Comparison of ENCODE assay signal across 2 cellular contexts in the genomic region with DNA sequence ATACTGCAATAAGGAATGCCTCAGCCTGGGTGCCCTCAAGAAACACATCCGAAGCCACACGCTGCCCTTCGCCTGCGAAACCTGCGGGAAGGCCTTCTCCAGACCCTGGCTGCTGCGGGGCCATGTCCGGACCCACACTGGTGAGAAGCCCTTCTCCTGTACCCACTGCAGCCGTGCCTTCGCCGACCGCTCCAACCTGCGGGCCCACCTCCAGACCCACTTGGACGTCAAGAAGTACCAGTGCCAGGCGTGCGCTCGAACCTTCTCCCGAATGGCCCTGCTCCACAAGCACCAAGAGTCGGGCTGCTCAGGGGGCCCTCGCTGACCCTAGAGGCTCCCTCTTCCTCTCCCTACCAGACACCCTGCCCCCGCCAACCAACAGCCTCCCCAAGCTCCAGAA.
TF ChIP-seq lines count a peak whose summit lies in the region.

No MANE protein-coding gene starts in this region.

TF ChIP-seq in H1, 55 proteins besides CTCF, POLR2A, EP300 and RAD21 (continued from another document):
- TF ChIP-seq, protein P1, sequence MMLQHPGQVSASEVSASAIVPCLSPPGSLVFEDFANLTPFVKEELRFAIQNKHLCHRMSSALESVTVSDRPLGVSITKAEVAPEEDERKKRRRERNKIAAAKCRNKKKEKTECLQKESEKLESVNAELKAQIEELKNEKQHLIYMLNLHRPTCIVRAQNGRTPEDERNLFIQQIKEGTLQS (IDR thresholded peaks at IDR 0.05; ENCODE audit: insufficient read depth, low read depth, low read length): no peak
- TF ChIP-seq RFX5 (IDR thresholded peaks at IDR 0.05; ENCODE audit: borderline replicate concordance, low read depth, low read length) (no peak), BRCA1 (IDR thresholded peaks at IDR 0.05; ENCODE audit: low read depth, low read length) (no peak), GABPA (IDR thresholded peaks at IDR 0.05; ENCODE audit: borderline replicate concordance, insufficient read depth, low read length) (no peak), SRF (IDR thresholded peaks at IDR 0.05; ENCODE audit: low read depth, low read length) (no peak), BACH1 (IDR thresholded peaks at IDR 0.05; ENCODE audit: low read length) (no peak), RXRA (IDR thresholded peaks at IDR 0.05; ENCODE audit: insufficient read depth, low read depth, low read length) (no peak), BCL11A (IDR thresholded peaks at IDR 0.05; ENCODE audit: low read depth in 2 of 2, low read length in 2 of 2) (no peak), GTF2F1 (IDR thresholded peaks at IDR 0.05; ENCODE audit: borderline replicate concordance, low read depth, low read length) (no peak), POU5F1 (IDR thresholded peaks at IDR 0.05; ENCODE audit: low read depth, low read length) (no peak), HDAC2 (IDR thresholded peaks at IDR 0.05; ENCODE audit: borderline replicate concordance in 1 of 2, low read depth in 2 of 2, low read length in 2 of 2) (no peak), POLR2AphosphoS5 (IDR thresholded peaks at IDR 0.05; ENCODE audit: low read depth, low read length) (no peak), USF2 (IDR thresholded peaks at IDR 0.05; ENCODE audit: low read length) (no peak), CHD7 (IDR thresholded peaks at IDR 0.05; ENCODE audit: insufficient replicate concordance, low read length) (no peak), CHD2 (IDR thresholded peaks at IDR 0.05; ENCODE audit: low read length) (no peak)
TF ChIP-seq in H1: peak in this region for 0.

TF ChIP-seq in WTC11, 78 proteins besides CTCF, POLR2A, EP300 and RAD21 (continued from another document):
- no peak for TF ChIP-seq USF2 (CRISPR knock-in tag; IDR thresholded peaks at IDR 0.05)
- TF ChIP-seq ZNF138 (CRISPR knock-in tag; conservative IDR thresholded peaks at IDR 0.05): no peak
- no peak for TF ChIP-seq RORB (CRISPR knock-in tag; IDR thresholded peaks at IDR 0.05)
- TF ChIP-seq ELF4 (CRISPR knock-in tag; IDR thresholded peaks at IDR 0.05; ENCODE audit: low read depth): no peak
- TF ChIP-seq ZNF396 (CRISPR knock-in tag; IDR thresholded peaks at IDR 0.05; ENCODE audit: borderline replicate concordance): no peak
